Comparison of ENCODE assay signal across 15 cellular contexts in genomic region chr2:44112096-44112495, GRCh38.
"Had no signal": no experiment of that assay in that cellular context is flagged by ENCODE, and none has a peak within 500 bp of the region (broad histone marks: within the 10 kb centered on the region; RNA-seq: fewer than 3 reads in every experiment).

No MANE protein-coding gene starts in this region.

- H3K36me3 ChIP-seq: stomach had no signal

- H3K4me3 ChIP-seq: lung, stomach, testis had no signal

- H3K27ac ChIP-seq: stomach, testis had no signal

- H3K27me3 ChIP-seq: stomach, testis had no signal

- FAIRE-seq: frontal cortex had no signal

- DNase-seq: activated CD4-positive, alpha-beta T cell treated with anti-CD3 and anti-CD28 coated beads, Interleukin-2, amount 10 ng/mL, durations not matched to agents 24 days and 14 days; activated CD4-positive, CD25-positive, alpha-beta regulatory T cell; activated CD8-positive, alpha-beta memory T cell treated with anti-CD3 and anti-CD28 coated beads, Interleukin-2, amount 50 U/mL, for 48 hours; activated gamma-delta T cell; activated T-cell treated with anti-CD3 and anti-CD28 coated beads, Interleukin-2, amount 50 U/mL, for 72 hours; amniotic stem cell; effector CD8-positive, alpha-beta T cell; head of caudate nucleus; midbrain; stimulated activated CD4-positive, alpha-beta T cell treated with anti-CD3 and anti-CD28 coated beads, Interleukin-1b, Interleukin-23, amount 100 ng/mL, for 48 hours; stomach; T-helper 2 cell; testis had no signal

- H3K9me3 ChIP-seq: stomach, testis had no signal

- H3K4me1 ChIP-seq: stomach, testis had no signal
